In the genomic region with DNA sequence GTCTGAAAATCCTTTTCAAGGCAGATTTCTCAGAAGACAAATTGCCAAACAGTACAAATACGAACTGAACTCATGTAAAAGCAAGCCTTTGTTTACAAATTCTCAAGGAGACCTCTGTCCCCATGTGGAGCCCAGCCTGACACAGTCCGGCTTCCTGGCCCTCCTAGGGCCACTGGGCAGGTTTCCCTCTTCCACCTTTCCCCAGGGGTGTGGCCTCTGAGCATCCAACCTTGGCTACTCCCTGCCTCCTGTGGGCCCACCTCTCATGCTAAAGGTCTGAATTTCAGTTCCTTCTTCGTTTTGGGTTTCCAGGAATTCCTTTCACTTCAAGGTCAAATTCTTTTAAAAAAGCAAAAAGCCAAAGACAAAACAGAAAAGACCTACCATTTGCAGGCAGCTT, we compare ENCODE assay signal across 30 cellular contexts.
"Had no signal": no experiment of that assay in that cellular context is flagged by ENCODE, and none has a peak within 500 bp of the region (broad histone marks: within the 10 kb centered on the region; RNA-seq: fewer than 3 reads in every experiment).

No MANE protein-coding gene starts in this region.

- FAIRE-seq: bronchial epithelial cell, endometrium, frontal cortex, islet of Langerhans, TTC549 had no signal

- H3K27ac Mint-ChIP-seq: activated CD4-positive, alpha-beta memory T cell treated with anti-CD3 and anti-CD28 coated beads, Interleukin-2, amount 10 ng/mL, durations not matched to agents 7 days and 5 days; activated CD4-positive, alpha-beta T cell treated with anti-CD3 and anti-CD28 coated beads, Interleukin-2, amount 10 ng/mL, durations not matched to agents 7 days and 5 days; activated naive CD4-positive, alpha-beta T cell treated with anti-CD3 and anti-CD28 coated beads, Interleukin-2, amount 50 U/mL, for 24 hours; activated T-cell treated with anti-CD3 and anti-CD28 coated beads, Interleukin-2, amount 50 U/mL, for 24 hours; dendritic cell treated with granulocyte-macrophage colony-stimulating factor and Interleukin-4, amounts not matched to agents 40 ng/mL and 50 ng/mL, for 4 days; mesothelial cell of epicardium; progenitor cell of endocrine pancreas; T-helper 1 cell treated with Interleukin-12 subunit alpha and Interleukin-12 subunit beta and Interleukin-4 antibody, amounts not matched to agents 30 μg/mL and 1 μg/mL, for 36 hours had no signal

- H3K27ac ChIP-seq: neutrophil, skin epidermis, suprapubic skin, tibial nerve, WERI-Rb-1 had no signal

- H3K27me3 Mint-ChIP-seq: activated CD4-positive, alpha-beta memory T cell treated with anti-CD3 and anti-CD28 coated beads, Interleukin-2, amount 10 ng/mL, durations not matched to agents 7 days and 5 days; activated CD4-positive, alpha-beta T cell treated with anti-CD3 and anti-CD28 coated beads, Interleukin-2, amount 10 ng/mL, durations not matched to agents 7 days and 5 days; activated naive CD4-positive, alpha-beta T cell treated with anti-CD3 and anti-CD28 coated beads, Interleukin-2, amount 50 U/mL, for 24 hours; activated T-cell treated with anti-CD3 and anti-CD28 coated beads, Interleukin-2, amount 50 U/mL, for 24 hours; central memory CD8-positive, alpha-beta T cell; dendritic cell treated with granulocyte-macrophage colony-stimulating factor and Interleukin-4, amounts not matched to agents 40 ng/mL and 50 ng/mL, for 4 days; naive B cell; progenitor cell of endocrine pancreas had no signal

- ATAC-seq: left ventricle myocardium superior, sciatic nerve had no signal

- H3K9me3 Mint-ChIP-seq: activated CD4-positive, alpha-beta memory T cell treated with anti-CD3 and anti-CD28 coated beads, Interleukin-2, amount 10 ng/mL, durations not matched to agents 7 days and 5 days; activated naive CD4-positive, alpha-beta T cell treated with anti-CD3 and anti-CD28 coated beads, Interleukin-2, amount 50 U/mL, for 24 hours; activated T-cell treated with anti-CD3 and anti-CD28 coated beads, Interleukin-2, amount 50 U/mL, for 24 hours; central memory CD8-positive, alpha-beta T cell; dendritic cell treated with granulocyte-macrophage colony-stimulating factor and Interleukin-4, amounts not matched to agents 40 ng/mL and 50 ng/mL, for 4 days; naive B cell; T-helper 1 cell treated with Interleukin-12 subunit alpha and Interleukin-12 subunit beta and Interleukin-4 antibody, amounts not matched to agents 30 μg/mL and 1 μg/mL, for 36 hours had no signal

- H3K9me3 ChIP-seq: neutrophil, suprapubic skin, tibial nerve had no signal

- DNase-seq: activated CD4-positive, alpha-beta memory T cell treated with anti-CD3 and anti-CD28 coated beads, Interleukin-2, amount 10 ng/mL, durations not matched to agents 7 days and 5 days; activated CD4-positive, alpha-beta T cell treated with anti-CD3 and anti-CD28 coated beads for 1 hour; activated CD4-positive, alpha-beta T cell treated with anti-CD3 and anti-CD28 coated beads, Interleukin-2, amount 10 ng/mL, durations not matched to agents 7 days and 5 days; activated CD8-positive, alpha-beta memory T cell treated with anti-CD3 and anti-CD28 coated beads, Interleukin-2, amount 50 U/mL, for 48 hours; activated T-cell treated with anti-CD3 and anti-CD28 coated beads, Interleukin-2, amount 50 U/mL, for 24 hours; effector CD4-positive, alpha-beta T cell; glutamatergic neuron; left ventricle myocardium superior; naive B cell; nephron progenitor cell; stimulated activated CD4-positive, alpha-beta T cell treated with anti-CD3 and anti-CD28 coated beads, Interleukin-12 subunit alpha, Interleukin-12 subunit beta, amount 100 ng/mL, for 4 hours; stimulated activated CD4-positive, alpha-beta T cell treated with anti-CD3 and anti-CD28 coated beads, Interleukin-4, amount 100 ng/mL, for 1 hour; T-helper 9 cell; WERI-Rb-1 had no signal

- H3K4me3 ChIP-seq: skin epidermis, suprapubic skin, tibial nerve had no signal

- H3K4me3 Mint-ChIP-seq: activated CD4-positive, alpha-beta memory T cell treated with anti-CD3 and anti-CD28 coated beads, Interleukin-2, amount 10 ng/mL, durations not matched to agents 7 days and 5 days; activated CD4-positive, alpha-beta T cell treated with anti-CD3 and anti-CD28 coated beads, Interleukin-2, amount 10 ng/mL, durations not matched to agents 7 days and 5 days; activated naive CD4-positive, alpha-beta T cell treated with anti-CD3 and anti-CD28 coated beads, Interleukin-2, amount 50 U/mL, for 24 hours; activated T-cell treated with anti-CD3 and anti-CD28 coated beads, Interleukin-2, amount 50 U/mL, for 24 hours; central memory CD8-positive, alpha-beta T cell; dendritic cell treated with granulocyte-macrophage colony-stimulating factor and Interleukin-4, amounts not matched to agents 40 ng/mL and 50 ng/mL, for 4 days; mesothelial cell of epicardium; naive B cell; nephron progenitor cell; T-helper 1 cell treated with Interleukin-12 subunit alpha and Interleukin-12 subunit beta and Interleukin-4 antibody, amounts not matched to agents 30 μg/mL and 1 μg/mL, for 36 hours had no signal

- H3K27me3 ChIP-seq: neutrophil, suprapubic skin, tibial nerve had no signal
